ENCODE assay signal across 8 cellular contexts in the genomic region with DNA sequence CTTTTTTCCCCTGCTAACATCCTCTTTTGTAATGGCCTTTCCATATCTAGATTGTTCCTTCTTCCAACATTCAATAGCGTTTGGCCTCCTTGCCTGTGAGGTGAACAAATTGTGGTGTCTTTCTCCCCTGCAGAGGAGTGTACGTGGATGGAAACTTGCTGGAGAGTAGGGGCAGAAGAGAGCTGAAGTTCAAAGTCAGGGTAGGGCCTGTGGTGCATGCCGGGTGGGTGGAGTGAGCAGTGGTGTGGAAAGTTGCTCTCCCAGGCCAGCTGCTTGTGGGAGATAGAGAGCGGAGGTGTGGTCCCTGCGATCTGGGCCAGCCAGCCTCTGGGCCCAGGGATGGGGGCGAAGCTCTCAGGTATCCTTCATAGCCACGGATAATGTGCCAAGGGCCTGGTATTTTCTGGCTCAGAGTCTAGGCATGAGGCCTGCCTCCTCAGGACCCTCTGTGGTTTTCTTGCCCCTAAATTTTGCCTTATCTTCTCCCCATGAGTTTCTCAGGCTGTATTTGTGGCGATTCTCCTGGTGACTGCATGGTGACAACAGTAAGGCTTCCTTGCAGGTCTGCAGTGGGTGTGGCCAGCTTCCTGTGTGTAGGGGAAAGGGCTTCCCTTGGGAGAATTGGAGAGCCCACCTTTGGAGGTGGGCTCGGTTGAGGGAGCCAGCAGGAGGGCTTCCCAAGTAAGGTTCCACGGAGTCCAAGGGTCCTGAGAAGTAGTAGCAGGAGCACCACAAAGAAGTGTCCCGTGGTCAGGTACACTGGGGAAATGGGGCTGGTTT. TPM values are rescaled to one million over a fixed set of nuclear protein-coding genes. Genes with fewer than 3 reads are reported as not detected.
DNase-seq lines count a peak whose midpoint lies in the region; ATAC-seq and TF ChIP-seq lines count a peak whose summit lies in the region.

No MANE protein-coding gene starts in this region.

- H2AFZ ChIP-seq in SK-N-SH (ENCODE audit: low read depth) = no peak overlapping the region

- CTCF ChIA-PET in activated naive CD4-positive, alpha-beta T cell treated with anti-CD3 and anti-CD28 coated beads, Interleukin-2, amount 10 ng/mL, durations not matched to agents 7 days and 5 days (lab: Charles Lee) = interaction anchor here (1.2 to 2.5 kb wide), 2 partner anchors 28 to 188 kb away, joined by 5 to 9 read pairs; no protein-coding TSS in a partner anchor
- CTCF ChIA-PET in SK-N-SH (lab: Yijun Ruan, JAX) = no interaction called here

- H3K79me2 ChIP-seq in SK-N-SH (ENCODE audit: insufficient read depth) = no peaks in the 10 kb centered on the region

- H3K27me3 ChIP-seq in SK-N-SH (ENCODE audit: insufficient read depth) = peaks cover 8% of the 10 kb centered on the region; the same call in 1 of the 2 replicates

- POLR2A ChIA-PET in SK-N-SH (lab: Yijun Ruan, JAX) = no interaction called here

- H3K4me2 ChIP-seq in SK-N-SH = no peak overlapping the region

- H3K9ac ChIP-seq in SK-N-SH = no peak overlapping the region

- DNase-seq in activated naive CD4-positive, alpha-beta T cell treated with anti-CD3 and anti-CD28 coated beads, Interleukin-2, amount 10 ng/mL, durations not matched to agents 7 days and 5 days = peak; percentile 70
- peak; percentile 65 for DNase-seq in stimulated activated CD4-positive, alpha-beta T cell treated with anti-CD3 and anti-CD28 coated beads, Interleukin-1b, Interleukin-23, amount 100 ng/mL, for 48 hours
- no peak for DNase-seq in SK-N-SH
- no peak for DNase-seq in NCI-H748 (lab: John Stamatoyannopoulos, UW; ENCODE audit: unreplicated experiment)
- no peak for DNase-seq in type B pancreatic cell (ENCODE audit: extremely low spot score, unreplicated experiment)
- no peak for DNase-seq in NCI-H510A (lab: John Stamatoyannopoulos, UW)

- ATAC-seq in GM19372 (IDR thresholded peaks at IDR 0.05; ENCODE audit: low read depth, unreplicated experiment) (peak; percentile 61), HG03469 (IDR thresholded peaks at IDR 0.05; ENCODE audit: unreplicated experiment) (peak; percentile 29)

- no peaks in the 10 kb centered on the region for H3K9me3 ChIP-seq in SK-N-SH

- TF ChIP-seq EP300 in SK-N-SH (IDR thresholded peaks at IDR 0.05; ENCODE audit: borderline replicate concordance in 1 of 2, low read depth in 1 of 2, low read length in 1 of 2) = no peak

- peaks cover 88% of the 10 kb centered on the region for H3K4me1 Mint-ChIP-seq in activated naive CD4-positive, alpha-beta T cell treated with anti-CD3 and anti-CD28 coated beads, Interleukin-2, amount 10 ng/mL, durations not matched to agents 7 days and 5 days
- no peaks in the 10 kb centered on the region for H3K4me1 Mint-ChIP-seq in type B pancreatic cell (ENCODE audit: unreplicated experiment)

- peak overlapping the region; percentile 97 for H3K27ac Mint-ChIP-seq in activated naive CD4-positive, alpha-beta T cell treated with anti-CD3 and anti-CD28 coated beads, Interleukin-2, amount 10 ng/mL, durations not matched to agents 7 days and 5 days
- no peak overlapping the region for H3K27ac Mint-ChIP-seq in type B pancreatic cell

- H3K36me3 Mint-ChIP-seq in activated naive CD4-positive, alpha-beta T cell treated with anti-CD3 and anti-CD28 coated beads, Interleukin-2, amount 10 ng/mL, durations not matched to agents 7 days and 5 days = peaks cover 70% of the 10 kb centered on the region
- H3K36me3 Mint-ChIP-seq in type B pancreatic cell = peaks cover 9% of the 10 kb centered on the region

- no peaks in the 10 kb centered on the region for H3K9me3 Mint-ChIP-seq in activated naive CD4-positive, alpha-beta T cell treated with anti-CD3 and anti-CD28 coated beads, Interleukin-2, amount 10 ng/mL, durations not matched to agents 7 days and 5 days
- no peaks in the 10 kb centered on the region for H3K9me3 Mint-ChIP-seq in type B pancreatic cell

- TF ChIP-seq RAD21 in SK-N-SH (IDR thresholded peaks at IDR 0.05; ENCODE audit: low read length) = no peak

- no peaks in the 10 kb centered on the region for H3K36me3 ChIP-seq in SK-N-SH (replicated peaks in 1 of 2; ENCODE audit: control insufficient read depth in 1 of 2, insufficient read depth in 2 of 2, low read length in 1 of 2)

- H3K9me2 ChIP-seq in SK-N-SH = no peaks in the 10 kb centered on the region

- no peak overlapping the region for H3K27ac ChIP-seq in SK-N-SH (ENCODE audit: low read depth in 2 of 2, low read length in 1 of 2)

- TF ChIP-seq CTCF in SK-N-SH (IDR thresholded peaks at IDR 0.05) = no peak
- TF ChIP-seq CTCF in type B pancreatic cell (conservative IDR thresholded peaks at IDR 0.05) = no peak

- WGBS in SK-N-SH (ENCODE audit: low lambda C conversion rate) = 77% methylated on average over 10 of the region's 11 CpGs

- no peaks in the 10 kb centered on the region for H4K20me1 ChIP-seq in SK-N-SH (ENCODE audit: insufficient read depth)

- H3K4me1 ChIP-seq in SK-N-SH (ENCODE audit: control insufficient read depth in 1 of 2, insufficient read depth in 2 of 2, low read depth in 1 of 2, low read length in 1 of 2) = no peaks in the 10 kb centered on the region

- peak overlapping the region; percentile 78 for H3K4me3 Mint-ChIP-seq in activated naive CD4-positive, alpha-beta T cell treated with anti-CD3 and anti-CD28 coated beads, Interleukin-2, amount 10 ng/mL, durations not matched to agents 7 days and 5 days
- no peak overlapping the region for H3K4me3 Mint-ChIP-seq in type B pancreatic cell

- H3K27me3 Mint-ChIP-seq in activated naive CD4-positive, alpha-beta T cell treated with anti-CD3 and anti-CD28 coated beads, Interleukin-2, amount 10 ng/mL, durations not matched to agents 7 days and 5 days = no peaks in the 10 kb centered on the region
- peaks cover 69% of the 10 kb centered on the region for H3K27me3 Mint-ChIP-seq in type B pancreatic cell

- no peaks in the 10 kb centered on the region for H3F3A ChIP-seq in SK-N-SH (replicated peaks; ENCODE audit: insufficient read depth)

- no peak overlapping the region for H3K4me3 ChIP-seq in SK-N-SH (ENCODE audit: low read depth in 2 of 2, low read length in 1 of 2)

TF ChIP-seq in SK-N-SH, 30 proteins besides CTCF, POLR2A, EP300 and RAD21:
- TF ChIP-seq SMC3 (IDR thresholded peaks at IDR 0.05; ENCODE audit: low read depth, low read length) = no peak
- TF ChIP-seq FOSL2 (IDR thresholded peaks at IDR 0.05; ENCODE audit: borderline replicate concordance, low read depth) = no peak
- no peak for TF ChIP-seq SIN3A (IDR thresholded peaks at IDR 0.05; ENCODE audit: borderline replicate concordance, low read depth, low read length)
- no peak for TF ChIP-seq RXRA (IDR thresholded peaks at IDR 0.05; ENCODE audit: borderline replicate concordance, low read depth)
- no peak for TF ChIP-seq YY1 (IDR thresholded peaks at IDR 0.05; ENCODE audit: low read depth)
- TF ChIP-seq, protein P1, sequence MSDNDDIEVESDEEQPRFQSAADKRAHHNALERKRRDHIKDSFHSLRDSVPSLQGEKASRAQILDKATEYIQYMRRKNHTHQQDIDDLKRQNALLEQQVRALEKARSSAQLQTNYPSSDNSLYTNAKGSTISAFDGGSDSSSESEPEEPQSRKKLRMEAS (IDR thresholded peaks at IDR 0.05; ENCODE audit: low read depth) = no peak
- TF ChIP-seq, protein P2, sequence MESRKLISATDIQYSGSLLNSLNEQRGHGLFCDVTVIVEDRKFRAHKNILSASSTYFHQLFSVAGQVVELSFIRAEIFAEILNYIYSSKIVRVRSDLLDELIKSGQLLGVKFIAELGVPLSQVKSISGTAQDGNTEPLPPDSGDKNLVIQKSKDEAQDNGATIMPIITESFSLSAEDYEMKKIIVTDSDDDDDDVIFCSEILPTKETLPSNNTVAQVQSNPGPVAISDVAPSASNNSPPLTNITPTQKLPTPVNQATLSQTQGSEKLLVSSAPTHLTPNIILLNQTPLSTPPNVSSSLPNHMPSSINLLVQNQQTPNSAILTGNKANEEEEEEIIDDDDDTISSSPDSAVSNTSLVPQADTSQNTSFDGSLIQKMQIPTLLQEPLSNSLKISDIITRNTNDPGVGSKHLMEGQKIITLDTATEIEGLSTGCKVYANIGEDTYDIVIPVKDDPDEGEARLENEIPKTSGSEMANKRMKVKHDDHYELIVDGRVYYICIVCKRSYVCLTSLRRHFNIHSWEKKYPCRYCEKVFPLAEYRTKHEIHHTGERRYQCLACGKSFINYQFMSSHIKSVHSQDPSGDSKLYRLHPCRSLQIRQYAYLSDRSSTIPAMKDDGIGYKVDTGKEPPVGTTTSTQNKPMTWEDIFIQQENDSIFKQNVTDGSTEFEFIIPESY (IDR thresholded peaks at IDR 0.05; ENCODE audit: borderline replicate concordance, low read depth) = no peak
- TF ChIP-seq FOXM1 (IDR thresholded peaks at IDR 0.05; ENCODE audit: low read depth) = no peak
- TF ChIP-seq, protein P3, sequence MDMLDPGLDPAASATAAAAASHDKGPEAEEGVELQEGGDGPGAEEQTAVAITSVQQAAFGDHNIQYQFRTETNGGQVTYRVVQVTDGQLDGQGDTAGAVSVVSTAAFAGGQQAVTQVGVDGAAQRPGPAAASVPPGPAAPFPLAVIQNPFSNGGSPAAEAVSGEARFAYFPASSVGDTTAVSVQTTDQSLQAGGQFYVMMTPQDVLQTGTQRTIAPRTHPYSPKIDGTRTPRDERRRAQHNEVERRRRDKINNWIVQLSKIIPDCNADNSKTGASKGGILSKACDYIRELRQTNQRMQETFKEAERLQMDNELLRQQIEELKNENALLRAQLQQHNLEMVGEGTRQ (IDR thresholded peaks at IDR 0.05; ENCODE audit: borderline replicate concordance, low read depth, low read length) = no peak
TF ChIP-seq in SK-N-SH: peak in this region for 0.

RNA-seq across cellular contexts. Expression of a gene that starts 6.7 kb away (rescaled TPM):
- 0.05 TPM in 1 of 2 replicates, not detected in the other for polyA plus RNA-seq in SK-N-SH (2012; rRNA removed)
- polyA plus RNA-seq in SK-N-SH (2012; cell fraction: cytosol; rRNA removed) = 0.05 TPM in 2 replicates
- 0.15 and 0.18 TPM in 2 replicates for polyA plus RNA-seq in SK-N-SH (2012; cell fraction: nucleus; rRNA removed)
- 2.7 TPM in 2 replicates for total RNA-seq in type B pancreatic cell (ENCODE audit: low replicate concordance)

Comparison
In these comparisons a context has a peak if more than half of its experiments do, and no peak if none do; other contexts are left out.
1. DNase-seq: peak in activated naive CD4-positive, alpha-beta T cell treated with anti-CD3 and anti-CD28 coated beads, Interleukin-2, amount 10 ng/mL, durations not matched to agents 7 days and 5 days (single experiment) and stimulated activated CD4-positive, alpha-beta T cell treated with anti-CD3 and anti-CD28 coated beads, Interleukin-1b, Interleukin-23, amount 100 ng/mL, for 48 hours (single experiment); none in SK-N-SH (single experiment), NCI-H748 (single experiment), type B pancreatic cell (single experiment) and NCI-H510A (single experiment).